1 cellular context compared by ENCODE assay signal in the genomic region with DNA sequence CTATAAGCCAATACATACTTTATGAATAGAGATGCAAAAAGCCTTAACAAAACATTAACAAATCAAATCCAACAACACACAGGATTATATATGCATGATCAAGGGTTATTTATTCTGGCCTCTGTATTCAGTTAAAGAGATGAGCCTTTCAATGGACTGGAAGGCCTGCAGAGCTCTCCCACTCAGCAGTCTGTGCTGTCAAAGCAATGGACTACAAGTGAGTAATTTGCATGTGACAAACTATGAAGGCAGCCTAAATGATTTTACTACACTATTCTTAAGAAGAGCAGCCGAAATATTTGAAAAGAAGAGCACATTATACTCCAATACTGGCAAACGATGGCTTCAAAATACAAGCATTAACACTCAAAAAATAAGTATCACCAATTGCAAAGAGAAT.
TF ChIP-seq lines count a peak whose summit lies in the region.

No MANE protein-coding gene starts in this region.

TF ChIP-seq in WTC11, 78 proteins besides CTCF, POLR2A, EP300 and RAD21 (continued from another document):
- TF ChIP-seq, protein P1, sequence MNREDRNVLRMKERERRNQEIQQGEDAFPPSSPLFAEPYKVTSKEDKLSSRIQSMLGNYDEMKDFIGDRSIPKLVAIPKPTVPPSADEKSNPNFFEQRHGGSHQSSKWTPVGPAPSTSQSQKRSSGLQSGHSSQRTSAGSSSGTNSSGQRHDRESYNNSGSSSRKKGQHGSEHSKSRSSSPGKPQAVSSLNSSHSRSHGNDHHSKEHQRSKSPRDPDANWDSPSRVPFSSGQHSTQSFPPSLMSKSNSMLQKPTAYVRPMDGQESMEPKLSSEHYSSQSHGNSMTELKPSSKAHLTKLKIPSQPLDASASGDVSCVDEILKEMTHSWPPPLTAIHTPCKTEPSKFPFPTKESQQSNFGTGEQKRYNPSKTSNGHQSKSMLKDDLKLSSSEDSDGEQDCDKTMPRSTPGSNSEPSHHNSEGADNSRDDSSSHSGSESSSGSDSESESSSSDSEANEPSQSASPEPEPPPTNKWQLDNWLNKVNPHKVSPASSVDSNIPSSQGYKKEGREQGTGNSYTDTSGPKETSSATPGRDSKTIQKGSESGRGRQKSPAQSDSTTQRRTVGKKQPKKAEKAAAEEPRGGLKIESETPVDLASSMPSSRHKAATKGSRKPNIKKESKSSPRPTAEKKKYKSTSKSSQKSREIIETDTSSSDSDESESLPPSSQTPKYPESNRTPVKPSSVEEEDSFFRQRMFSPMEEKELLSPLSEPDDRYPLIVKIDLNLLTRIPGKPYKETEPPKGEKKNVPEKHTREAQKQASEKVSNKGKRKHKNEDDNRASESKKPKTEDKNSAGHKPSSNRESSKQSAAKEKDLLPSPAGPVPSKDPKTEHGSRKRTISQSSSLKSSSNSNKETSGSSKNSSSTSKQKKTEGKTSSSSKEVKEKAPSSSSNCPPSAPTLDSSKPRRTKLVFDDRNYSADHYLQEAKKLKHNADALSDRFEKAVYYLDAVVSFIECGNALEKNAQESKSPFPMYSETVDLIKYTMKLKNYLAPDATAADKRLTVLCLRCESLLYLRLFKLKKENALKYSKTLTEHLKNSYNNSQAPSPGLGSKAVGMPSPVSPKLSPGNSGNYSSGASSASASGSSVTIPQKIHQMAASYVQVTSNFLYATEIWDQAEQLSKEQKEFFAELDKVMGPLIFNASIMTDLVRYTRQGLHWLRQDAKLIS (CRISPR knock-in tag; IDR thresholded peaks at IDR 0.05; ENCODE audit: borderline replicate concordance): no peak
- TF ChIP-seq, protein P2, sequence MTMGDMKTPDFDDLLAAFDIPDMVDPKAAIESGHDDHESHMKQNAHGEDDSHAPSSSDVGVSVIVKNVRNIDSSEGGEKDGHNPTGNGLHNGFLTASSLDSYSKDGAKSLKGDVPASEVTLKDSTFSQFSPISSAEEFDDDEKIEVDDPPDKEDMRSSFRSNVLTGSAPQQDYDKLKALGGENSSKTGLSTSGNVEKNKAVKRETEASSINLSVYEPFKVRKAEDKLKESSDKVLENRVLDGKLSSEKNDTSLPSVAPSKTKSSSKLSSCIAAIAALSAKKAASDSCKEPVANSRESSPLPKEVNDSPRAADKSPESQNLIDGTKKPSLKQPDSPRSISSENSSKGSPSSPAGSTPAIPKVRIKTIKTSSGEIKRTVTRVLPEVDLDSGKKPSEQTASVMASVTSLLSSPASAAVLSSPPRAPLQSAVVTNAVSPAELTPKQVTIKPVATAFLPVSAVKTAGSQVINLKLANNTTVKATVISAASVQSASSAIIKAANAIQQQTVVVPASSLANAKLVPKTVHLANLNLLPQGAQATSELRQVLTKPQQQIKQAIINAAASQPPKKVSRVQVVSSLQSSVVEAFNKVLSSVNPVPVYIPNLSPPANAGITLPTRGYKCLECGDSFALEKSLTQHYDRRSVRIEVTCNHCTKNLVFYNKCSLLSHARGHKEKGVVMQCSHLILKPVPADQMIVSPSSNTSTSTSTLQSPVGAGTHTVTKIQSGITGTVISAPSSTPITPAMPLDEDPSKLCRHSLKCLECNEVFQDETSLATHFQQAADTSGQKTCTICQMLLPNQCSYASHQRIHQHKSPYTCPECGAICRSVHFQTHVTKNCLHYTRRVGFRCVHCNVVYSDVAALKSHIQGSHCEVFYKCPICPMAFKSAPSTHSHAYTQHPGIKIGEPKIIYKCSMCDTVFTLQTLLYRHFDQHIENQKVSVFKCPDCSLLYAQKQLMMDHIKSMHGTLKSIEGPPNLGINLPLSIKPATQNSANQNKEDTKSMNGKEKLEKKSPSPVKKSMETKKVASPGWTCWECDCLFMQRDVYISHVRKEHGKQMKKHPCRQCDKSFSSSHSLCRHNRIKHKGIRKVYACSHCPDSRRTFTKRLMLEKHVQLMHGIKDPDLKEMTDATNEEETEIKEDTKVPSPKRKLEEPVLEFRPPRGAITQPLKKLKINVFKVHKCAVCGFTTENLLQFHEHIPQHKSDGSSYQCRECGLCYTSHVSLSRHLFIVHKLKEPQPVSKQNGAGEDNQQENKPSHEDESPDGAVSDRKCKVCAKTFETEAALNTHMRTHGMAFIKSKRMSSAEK (CRISPR knock-in tag; IDR thresholded peaks at IDR 0.05; ENCODE audit: borderline replicate concordance): no peak
